ENCODE assay signal across 1 cellular context in the genomic region with DNA sequence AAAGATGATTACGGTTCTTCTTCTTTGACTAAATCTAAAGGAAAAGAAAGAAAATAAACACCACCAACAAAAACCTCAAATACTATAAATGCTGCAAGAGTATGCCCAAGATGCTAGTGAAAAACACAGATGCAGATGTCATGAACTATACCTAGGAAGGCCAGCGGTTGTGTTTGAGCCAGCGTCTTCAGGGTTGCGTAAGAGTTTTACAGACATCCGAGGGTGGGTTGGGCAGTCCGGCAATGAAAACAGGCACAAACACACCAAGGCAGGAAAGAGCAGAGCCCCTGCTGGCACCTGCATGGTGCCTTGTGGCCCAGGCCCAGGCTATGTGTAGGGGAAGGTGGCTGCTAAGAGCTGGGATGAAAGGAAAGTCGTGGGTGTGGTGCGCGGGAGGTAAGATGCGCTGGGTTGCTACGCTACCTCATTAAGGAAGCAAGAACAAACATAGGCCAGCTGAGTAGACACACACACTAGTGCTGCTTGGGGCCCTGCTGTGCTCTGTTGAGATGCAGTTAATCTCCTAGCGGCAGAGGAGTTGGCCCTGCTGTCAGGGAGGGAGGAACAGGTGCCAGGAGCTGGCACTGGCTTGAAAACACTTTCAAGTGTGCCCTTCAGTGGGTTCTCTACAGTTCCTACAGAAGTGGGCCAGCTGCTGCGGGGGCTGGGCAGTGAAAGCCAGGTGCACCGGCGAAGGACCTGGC.
TF ChIP-seq lines count a peak whose summit lies in the region.

No MANE protein-coding gene starts in this region.

TF ChIP-seq in SK-N-SH, 30 proteins besides CTCF, POLR2A, EP300 and RAD21 (continued from another document):
- TF ChIP-seq, protein P1, sequence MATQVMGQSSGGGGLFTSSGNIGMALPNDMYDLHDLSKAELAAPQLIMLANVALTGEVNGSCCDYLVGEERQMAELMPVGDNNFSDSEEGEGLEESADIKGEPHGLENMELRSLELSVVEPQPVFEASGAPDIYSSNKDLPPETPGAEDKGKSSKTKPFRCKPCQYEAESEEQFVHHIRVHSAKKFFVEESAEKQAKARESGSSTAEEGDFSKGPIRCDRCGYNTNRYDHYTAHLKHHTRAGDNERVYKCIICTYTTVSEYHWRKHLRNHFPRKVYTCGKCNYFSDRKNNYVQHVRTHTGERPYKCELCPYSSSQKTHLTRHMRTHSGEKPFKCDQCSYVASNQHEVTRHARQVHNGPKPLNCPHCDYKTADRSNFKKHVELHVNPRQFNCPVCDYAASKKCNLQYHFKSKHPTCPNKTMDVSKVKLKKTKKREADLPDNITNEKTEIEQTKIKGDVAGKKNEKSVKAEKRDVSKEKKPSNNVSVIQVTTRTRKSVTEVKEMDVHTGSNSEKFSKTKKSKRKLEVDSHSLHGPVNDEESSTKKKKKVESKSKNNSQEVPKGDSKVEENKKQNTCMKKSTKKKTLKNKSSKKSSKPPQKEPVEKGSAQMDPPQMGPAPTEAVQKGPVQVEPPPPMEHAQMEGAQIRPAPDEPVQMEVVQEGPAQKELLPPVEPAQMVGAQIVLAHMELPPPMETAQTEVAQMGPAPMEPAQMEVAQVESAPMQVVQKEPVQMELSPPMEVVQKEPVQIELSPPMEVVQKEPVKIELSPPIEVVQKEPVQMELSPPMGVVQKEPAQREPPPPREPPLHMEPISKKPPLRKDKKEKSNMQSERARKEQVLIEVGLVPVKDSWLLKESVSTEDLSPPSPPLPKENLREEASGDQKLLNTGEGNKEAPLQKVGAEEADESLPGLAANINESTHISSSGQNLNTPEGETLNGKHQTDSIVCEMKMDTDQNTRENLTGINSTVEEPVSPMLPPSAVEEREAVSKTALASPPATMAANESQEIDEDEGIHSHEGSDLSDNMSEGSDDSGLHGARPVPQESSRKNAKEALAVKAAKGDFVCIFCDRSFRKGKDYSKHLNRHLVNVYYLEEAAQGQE (IDR thresholded peaks at IDR 0.05; ENCODE audit: low read depth, low read length): no peak
- no peak for TF ChIP-seq TCF12 (IDR thresholded peaks at IDR 0.05)
- TF ChIP-seq CHD2 (IDR thresholded peaks at IDR 0.05; ENCODE audit: low read length, partially characterized antibody): no peak
- TF ChIP-seq ELF1 (IDR thresholded peaks at IDR 0.05): no peak
- TF ChIP-seq GATA2 (CRISPR knock-in tag; IDR thresholded peaks at IDR 0.05): no peak
- no peak for TF ChIP-seq RXRA (IDR thresholded peaks at IDR 0.05; ENCODE audit: borderline replicate concordance, low read depth)
- no peak for TF ChIP-seq RFX5 (IDR thresholded peaks at IDR 0.05; ENCODE audit: low read length)
- TF ChIP-seq FOSL2 (IDR thresholded peaks at IDR 0.05; ENCODE audit: borderline replicate concordance, low read depth): no peak
- no peak for TF ChIP-seq MXI1 (IDR thresholded peaks at IDR 0.05; ENCODE audit: low read depth, low read length)
- no peak for TF ChIP-seq TEAD4 (IDR thresholded peaks at IDR 0.05; ENCODE audit: borderline replicate concordance, insufficient read depth)
